ENCODE assay signal across 3 cellular contexts in the genomic region with DNA sequence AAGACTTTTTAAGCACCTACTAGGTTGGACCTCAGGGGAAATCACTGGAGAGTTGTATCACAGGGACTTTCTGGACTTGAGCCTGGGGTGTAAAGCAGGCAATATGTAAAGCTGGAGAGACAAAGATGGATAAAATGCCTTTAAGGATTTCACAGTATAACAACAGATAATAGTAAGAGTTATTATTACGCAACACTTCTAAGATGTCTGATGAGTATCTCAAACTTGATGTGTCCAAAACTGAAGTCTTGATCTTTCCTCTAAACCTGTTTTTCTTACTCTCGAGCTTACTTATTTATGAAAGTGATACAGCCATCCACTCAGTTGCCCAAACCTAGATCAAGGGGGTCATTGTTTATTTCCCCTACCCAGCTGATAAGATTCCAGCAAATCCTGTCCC.
TF ChIP-seq lines count a peak whose summit lies in the region.

No MANE protein-coding gene starts in this region.

TF ChIP-seq in A549, 52 proteins besides CTCF, POLR2A, EP300 and RAD21:
- TF ChIP-seq CEBPB (IDR thresholded peaks at IDR 0.05) = peak; percentile 52 to 61; a peak in 3 of 4 replicates
- no peak for TF ChIP-seq NFE2L2 (conservative IDR thresholded peaks at IDR 0.05; ENCODE audit: low read length)

TF ChIP-seq in H1, 55 proteins besides CTCF, POLR2A, EP300 and RAD21:
- no peak for TF ChIP-seq NRF1 (IDR thresholded peaks at IDR 0.05; ENCODE audit: low read depth, low read length)
- peak; percentile 87 for TF ChIP-seq CEBPB (IDR thresholded peaks at IDR 0.05; ENCODE audit: low read depth, low read length)
- no peak for TF ChIP-seq SIN3A (conservative IDR thresholded peaks at IDR 0.05 in 1 of 2, IDR thresholded peaks at IDR 0.05 in 1 of 2; ENCODE audit: low read depth in 1 of 2, low read length in 2 of 2)
- no peak for TF ChIP-seq HDAC6 (IDR thresholded peaks at IDR 0.05; ENCODE audit: low read depth, low read length)
- no peak for TF ChIP-seq E2F6 (IDR thresholded peaks at IDR 0.05)
- TF ChIP-seq BACH1 (IDR thresholded peaks at IDR 0.05; ENCODE audit: low read length) = no peak
- TF ChIP-seq EZH2 (IDR thresholded peaks at IDR 0.05; ENCODE audit: low read depth, low read length, severe bottlenecking) = no peak

TF ChIP-seq in WTC11, 78 proteins besides CTCF, POLR2A, EP300 and RAD21:
- TF ChIP-seq FOXK1 (CRISPR knock-in tag; IDR thresholded peaks at IDR 0.05) = no peak
- no peak for TF ChIP-seq ATF3 (CRISPR knock-in tag; conservative IDR thresholded peaks at IDR 0.05)
- TF ChIP-seq, protein P1, sequence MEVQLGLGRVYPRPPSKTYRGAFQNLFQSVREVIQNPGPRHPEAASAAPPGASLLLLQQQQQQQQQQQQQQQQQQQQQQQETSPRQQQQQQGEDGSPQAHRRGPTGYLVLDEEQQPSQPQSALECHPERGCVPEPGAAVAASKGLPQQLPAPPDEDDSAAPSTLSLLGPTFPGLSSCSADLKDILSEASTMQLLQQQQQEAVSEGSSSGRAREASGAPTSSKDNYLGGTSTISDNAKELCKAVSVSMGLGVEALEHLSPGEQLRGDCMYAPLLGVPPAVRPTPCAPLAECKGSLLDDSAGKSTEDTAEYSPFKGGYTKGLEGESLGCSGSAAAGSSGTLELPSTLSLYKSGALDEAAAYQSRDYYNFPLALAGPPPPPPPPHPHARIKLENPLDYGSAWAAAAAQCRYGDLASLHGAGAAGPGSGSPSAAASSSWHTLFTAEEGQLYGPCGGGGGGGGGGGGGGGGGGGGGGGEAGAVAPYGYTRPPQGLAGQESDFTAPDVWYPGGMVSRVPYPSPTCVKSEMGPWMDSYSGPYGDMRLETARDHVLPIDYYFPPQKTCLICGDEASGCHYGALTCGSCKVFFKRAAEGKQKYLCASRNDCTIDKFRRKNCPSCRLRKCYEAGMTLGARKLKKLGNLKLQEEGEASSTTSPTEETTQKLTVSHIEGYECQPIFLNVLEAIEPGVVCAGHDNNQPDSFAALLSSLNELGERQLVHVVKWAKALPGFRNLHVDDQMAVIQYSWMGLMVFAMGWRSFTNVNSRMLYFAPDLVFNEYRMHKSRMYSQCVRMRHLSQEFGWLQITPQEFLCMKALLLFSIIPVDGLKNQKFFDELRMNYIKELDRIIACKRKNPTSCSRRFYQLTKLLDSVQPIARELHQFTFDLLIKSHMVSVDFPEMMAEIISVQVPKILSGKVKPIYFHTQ (CRISPR knock-in tag; IDR thresholded peaks at IDR 0.05) = no peak
- no peak for TF ChIP-seq ZNF671 (CRISPR knock-in tag; IDR thresholded peaks at IDR 0.05)
- no peak for TF ChIP-seq AFF4 (CRISPR knock-in tag; IDR thresholded peaks at IDR 0.05; ENCODE audit: borderline replicate concordance)
- no peak for TF ChIP-seq ZNF423 (CRISPR knock-in tag; IDR thresholded peaks at IDR 0.05)
TF ChIP-seq in WTC11: peak in this region for 0.
